ENCODE assay signal across 8 cellular contexts in the genomic region with DNA sequence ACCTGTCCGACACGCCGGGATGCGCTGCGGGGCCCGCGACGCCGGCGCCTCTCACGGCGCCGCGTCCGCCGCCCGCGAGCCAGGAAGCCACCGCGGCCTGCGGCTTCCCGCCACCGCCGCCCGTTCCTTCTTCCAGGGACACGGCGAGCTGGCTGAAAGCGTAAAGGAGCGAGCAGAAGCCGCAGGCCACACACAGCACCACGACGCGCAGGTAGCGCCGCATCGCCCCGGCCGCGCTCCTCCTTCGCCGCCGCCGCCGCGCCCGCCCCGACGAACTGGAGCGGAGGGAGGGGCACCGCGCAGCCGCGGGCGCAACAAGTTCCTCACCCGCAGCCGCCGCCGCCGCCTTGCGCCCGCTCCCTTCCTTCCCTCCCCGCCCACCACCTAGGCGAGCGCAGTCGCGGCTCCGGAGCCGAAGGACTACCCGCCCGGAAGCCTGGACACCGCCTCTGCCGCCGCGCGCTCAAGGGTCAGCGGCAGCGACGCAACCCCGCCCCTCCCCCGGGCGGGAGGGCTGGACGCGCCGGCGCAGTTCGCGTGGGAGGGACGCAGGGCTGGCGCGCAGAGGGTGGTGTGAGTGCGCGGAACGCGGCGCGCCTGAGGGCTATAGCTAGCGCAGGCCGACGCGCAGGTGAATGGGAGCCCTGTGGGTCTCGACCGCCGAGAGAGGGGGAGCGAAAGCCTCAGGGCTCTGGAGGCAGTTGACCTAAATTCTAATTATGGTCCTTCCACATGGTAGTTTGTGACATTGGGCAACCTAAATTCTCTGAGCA. TPM values are rescaled to one million over a fixed set of nuclear protein-coding genes. Genes with fewer than 3 reads are reported as not detected.
DNase-seq lines count a peak whose midpoint lies in the region; ATAC-seq and TF ChIP-seq lines count a peak whose summit lies in the region.

A gene with protein sequence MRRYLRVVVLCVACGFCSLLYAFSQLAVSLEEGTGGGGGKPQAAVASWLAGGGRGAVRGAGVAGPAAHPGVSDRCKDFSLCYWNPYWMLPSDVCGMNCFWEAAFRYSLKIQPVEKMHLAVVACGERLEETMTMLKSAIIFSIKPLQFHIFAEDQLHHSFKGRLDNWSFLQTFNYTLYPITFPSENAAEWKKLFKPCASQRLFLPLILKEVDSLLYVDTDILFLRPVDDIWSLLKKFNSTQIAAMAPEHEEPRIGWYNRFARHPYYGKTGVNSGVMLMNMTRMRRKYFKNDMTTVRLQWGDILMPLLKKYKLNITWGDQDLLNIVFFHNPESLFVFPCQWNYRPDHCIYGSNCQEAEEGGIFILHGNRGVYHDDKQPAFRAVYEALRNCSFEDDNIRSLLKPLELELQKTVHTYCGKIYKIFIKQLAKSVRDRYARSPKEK (minus strand): TSS at position 451 of the 773 bp plus-strand sequence. CDS start 228 bp downstream, at position 223.

- H3K9me3 ChIP-seq in thoracic aorta: no peaks in the 10 kb centered on the region

- no peaks in the 10 kb centered on the region for H3K27me3 ChIP-seq in thoracic aorta (replicated peaks; ENCODE audit: insufficient read depth)

- H3K4me3 ChIP-seq in GM08714 (ENCODE audit: low read length) (peak within 1 kb of the TSS; percentile 100), thoracic aorta (peak within 1 kb of the TSS; percentile 86)

- ATAC-seq in HG02571 (IDR thresholded peaks at IDR 0.05; ENCODE audit: unreplicated experiment) (peak; percentile 91), SK-N-SH treated with all-trans-retinoic acid at 6 μM for 48 hours (peak; percentile 97), thoracic aorta (ENCODE audit: insufficient number of reproducible peaks, low FRiP score, low read depth) (peak; percentile 90)

- peaks cover 40% of the 10 kb centered on the region for H3K4me1 Mint-ChIP-seq in activated naive CD8-positive, alpha-beta T cell (ENCODE audit: low read depth)
- H3K4me1 Mint-ChIP-seq in glutamatergic neuron (ENCODE audit: low read depth, unreplicated experiment): peaks cover 17% of the 10 kb centered on the region
- H3K4me1 Mint-ChIP-seq in osteocyte (ENCODE audit: unreplicated experiment): peaks cover 28% of the 10 kb centered on the region

- no peaks in the 10 kb centered on the region for H3K36me3 Mint-ChIP-seq in activated naive CD8-positive, alpha-beta T cell
- H3K36me3 Mint-ChIP-seq in glutamatergic neuron (ENCODE audit: unreplicated experiment): no peaks in the 10 kb centered on the region
- no peaks in the 10 kb centered on the region for H3K36me3 Mint-ChIP-seq in osteocyte (ENCODE audit: unreplicated experiment)

- H3K27ac ChIP-seq in thoracic aorta: peak within 1 kb of the TSS; percentile 75 to 79

- peak within 1 kb of the TSS; percentile 98 for H3K4me3 Mint-ChIP-seq in activated naive CD8-positive, alpha-beta T cell
- H3K4me3 Mint-ChIP-seq in glutamatergic neuron (ENCODE audit: unreplicated experiment) (peak within 1 kb of the TSS; percentile 95), osteocyte (ENCODE audit: unreplicated experiment) (peak within 1 kb of the TSS; percentile 94)

- H3K27me3 Mint-ChIP-seq in activated naive CD8-positive, alpha-beta T cell: no peaks in the 10 kb centered on the region
- H3K27me3 Mint-ChIP-seq in glutamatergic neuron (ENCODE audit: unreplicated experiment): peaks cover 7% of the 10 kb centered on the region
- H3K27me3 Mint-ChIP-seq in osteocyte (ENCODE audit: unreplicated experiment): no peaks in the 10 kb centered on the region

- peaks cover 6 to 26% of the 10 kb centered on the region in 2 donors for H3K4me1 ChIP-seq in thoracic aorta (ENCODE audit: control insufficient read depth in 1 of 2, low read depth in 2 of 2)

- no peaks in the 10 kb centered on the region for H3K9me3 Mint-ChIP-seq in activated naive CD8-positive, alpha-beta T cell (ENCODE audit: low read depth)
- H3K9me3 Mint-ChIP-seq in glutamatergic neuron (ENCODE audit: unreplicated experiment): peaks cover 6% of the 10 kb centered on the region
- H3K9me3 Mint-ChIP-seq in osteocyte (ENCODE audit: unreplicated experiment): no peaks in the 10 kb centered on the region

- no peaks in the 10 kb centered on the region for H3K36me3 ChIP-seq in thoracic aorta

- H3K27ac Mint-ChIP-seq in activated naive CD8-positive, alpha-beta T cell: peak within 1 kb of the TSS; percentile 83
- H3K27ac Mint-ChIP-seq in glutamatergic neuron (ENCODE audit: unreplicated experiment) (peak within 1 kb of the TSS; percentile 40), osteocyte (ENCODE audit: unreplicated experiment) (peak within 1 kb of the TSS; percentile 76)

- peak; percentile 68 for DNase-seq in NCI-H1048 (lab: John Stamatoyannopoulos, UW)
- peak; percentile 92 for DNase-seq in glutamatergic neuron
- DNase-seq in osteocyte (ENCODE audit: extremely low spot score, unreplicated experiment): peak; percentile 95
- DNase-seq in thoracic aorta (ENCODE audit: low spot score): peak; percentile 68

- TF ChIP-seq CTCF in glutamatergic neuron (IDR thresholded peaks at IDR 0.05; ENCODE audit: partially characterized antibody, unreplicated experiment) (no peak), osteocyte (IDR thresholded peaks at IDR 0.05) (no peak), thoracic aorta (IDR thresholded peaks at IDR 0.05) (no peak)

TF ChIP-seq in SK-N-SH treated with all-trans-retinoic acid at 6 μM for 48 hours, 23 proteins besides CTCF, POLR2A, EP300 and RAD21:
- TF ChIP-seq ZNF8 (CRISPR knock-in tag; IDR thresholded peaks at IDR 0.05): no peak
- no peak for TF ChIP-seq CSDC2 (CRISPR knock-in tag; IDR thresholded peaks at IDR 0.05)

RNA-seq across cellular contexts. Expression of the gene that starts here (rescaled TPM):
- 3.4 TPM for total RNA-seq in glutamatergic neuron (ENCODE audit: unreplicated experiment)
- 8.5 and 9.9 TPM in 2 replicates for total RNA-seq in osteocyte
- total RNA-seq in thoracic aorta: 10 to 100 TPM in 1 of 2 donors, 1 to 10 TPM in 1; 7.0 to 17.9 TPM

Comparison
In these comparisons a context has a peak if more than half of its experiments do, and no peak if none do; other contexts are left out.
1. Peak in every context shown above with its lines: DNase-seq, ATAC-seq, H3K4me3 ChIP-seq and H3K27ac ChIP-seq.